30 cellular contexts compared by ENCODE assay signal in genomic region chr5:78277715-78278114, GRCh38.
"Had no signal": no experiment of that assay in that cellular context is flagged by ENCODE, and none has a peak within 500 bp of the region (broad histone marks: within the 10 kb centered on the region; RNA-seq: fewer than 3 reads in every experiment).

No MANE protein-coding gene starts in this region.

- H3K36me3 Mint-ChIP-seq: naive B cell; natural killer cell treated with Interleukin-12 subunit alpha and Interleukin-12 subunit beta and Interleukin-15 and Interleukin-18, amount 100 ng/mL, for 72 hours had no signal

- ATAC-seq: naive thymus-derived CD8-positive, alpha-beta T cell; natural killer cell treated with Interleukin-12 subunit alpha and Interleukin-12 subunit beta and Interleukin-15 and Interleukin-18, amount 100 ng/mL, for 72 hours; psoas muscle; right cardiac atrium; right lobe of liver; stimulated activated naive B cell treated with anti-CD40 and anti-IgM and Interleukin-4, amounts not matched to agents 10 μg/mL and 1 μg/mL and 100 μg/mL, for 72 hours; upper lobe of right lung had no signal

- H3K9me3 Mint-ChIP-seq: naive B cell; naive thymus-derived CD8-positive, alpha-beta T cell; natural killer cell treated with Interleukin-12 subunit alpha and Interleukin-12 subunit beta and Interleukin-15 and Interleukin-18, amount 100 ng/mL, for 72 hours; stimulated activated naive B cell treated with anti-CD40 and anti-IgM and Interleukin-4, amounts not matched to agents 10 μg/mL and 1 μg/mL and 100 μg/mL, for 72 hours; stimulated activated naive CD8-positive, alpha-beta T cell treated with anti-CD3 and anti-CD28 coated beads, Interleukin-15, Interleukin-2, amounts not matched to agents 100 ng/mL and 50 ng/mL, for 24 hours; type B pancreatic cell had no signal

- H3K27ac Mint-ChIP-seq: naive B cell; neural progenitor cell; progenitor cell of endocrine pancreas; stimulated activated naive CD8-positive, alpha-beta T cell treated with anti-CD3 and anti-CD28 coated beads, Interleukin-15, Interleukin-2, amounts not matched to agents 100 ng/mL and 50 ng/mL, for 24 hours; type B pancreatic cell had no signal

- H3K27me3 ChIP-seq: neural progenitor cell, ovary, right lobe of liver, sigmoid colon, spleen, stomach, thyroid gland, tibial nerve, upper lobe of right lung, uterus had no signal

- H3K27ac ChIP-seq: neural progenitor cell, ovary, parathyroid adenoma, psoas muscle, right lobe of liver, sigmoid colon, spleen, stomach, thoracic aorta, thyroid gland, tibial nerve, upper lobe of right lung, uterus had no signal

- DNase-seq: naive B cell; naive thymus-derived CD8-positive, alpha-beta T cell; occipital lobe; ovary; posterior cingulate gyrus; psoas muscle; right cardiac atrium; right lobe of liver; sigmoid colon; spleen; stimulated activated CD4-positive, alpha-beta T cell treated with anti-CD3 and anti-CD28 coated beads, Interleukin-12 subunit alpha, Interleukin-12 subunit beta, amount 100 ng/mL, for 4 hours; stimulated activated CD4-positive, alpha-beta T cell treated with anti-CD3 and anti-CD28 coated beads, Interleukin-1b, Interleukin-23, amount 100 ng/mL, for 48 hours; stimulated activated CD4-positive, alpha-beta T cell treated with anti-CD3 and anti-CD28 coated beads, Interleukin-4, amount 100 ng/mL, for 1 hour; stimulated activated CD4-positive, alpha-beta T cell treated with anti-CD3 and anti-CD28 coated beads, Interleukin-4, amount 100 ng/mL, for 4 hours; stimulated activated CD8-positive, alpha-beta memory T cell treated with anti-CD3 and anti-CD28 coated beads, Interleukin-4, amount 100 ng/mL, for 48 hours; stimulated activated naive B cell treated with anti-CD40 and anti-IgM and Interleukin-4, amounts not matched to agents 10 μg/mL and 1 μg/mL and 100 μg/mL, for 72 hours; stimulated activated naive CD4-positive, alpha-beta T cell treated with Interleukin-2 at 50 U/mL for 16 hours; stomach; thyroid gland; upper lobe of right lung; uterus had no signal

- H3K36me3 ChIP-seq: neural progenitor cell, ovary, right lobe of liver, sigmoid colon, stomach, thoracic aorta, thyroid gland, tibial nerve, upper lobe of right lung, uterus had no signal

- H3K4me2 ChIP-seq: neural progenitor cell, smooth muscle cell had no signal

- H3K4me1 Mint-ChIP-seq: neural progenitor cell had no signal

- H3K27me3 Mint-ChIP-seq: naive B cell; naive thymus-derived CD8-positive, alpha-beta T cell; natural killer cell treated with Interleukin-12 subunit alpha and Interleukin-12 subunit beta and Interleukin-15 and Interleukin-18, amount 100 ng/mL, for 72 hours; progenitor cell of endocrine pancreas; stimulated activated naive B cell treated with anti-CD40 and anti-IgM and Interleukin-4, amounts not matched to agents 10 μg/mL and 1 μg/mL and 100 μg/mL, for 72 hours; stimulated activated naive CD8-positive, alpha-beta T cell treated with anti-CD3 and anti-CD28 coated beads, Interleukin-15, Interleukin-2, amounts not matched to agents 100 ng/mL and 50 ng/mL, for 24 hours; type B pancreatic cell had no signal

- H3K4me1 ChIP-seq: right lobe of liver, upper lobe of right lung, uterus had no signal

- H3K4me3 Mint-ChIP-seq: naive B cell; natural killer cell treated with Interleukin-12 subunit alpha and Interleukin-12 subunit beta and Interleukin-15 and Interleukin-18, amount 100 ng/mL, for 72 hours; neural progenitor cell; stimulated activated naive B cell treated with anti-CD40 and anti-IgM and Interleukin-4, amounts not matched to agents 10 μg/mL and 1 μg/mL and 100 μg/mL, for 72 hours; stimulated activated naive CD8-positive, alpha-beta T cell treated with anti-CD3 and anti-CD28 coated beads, Interleukin-15, Interleukin-2, amounts not matched to agents 100 ng/mL and 50 ng/mL, for 24 hours; type B pancreatic cell had no signal

- H3K4me3 ChIP-seq: neural progenitor cell, ovary, psoas muscle, right lobe of liver, sigmoid colon, smooth muscle cell, spleen, stomach, thoracic aorta, thyroid gland, tibial nerve, upper lobe of right lung, uterus had no signal

- H3K9me3 ChIP-seq: ovary, psoas muscle, right lobe of liver, sigmoid colon, spleen, stomach, thoracic aorta, thyroid gland, tibial nerve, upper lobe of right lung, uterus had no signal

- H2AFZ ChIP-seq: neural progenitor cell, parathyroid adenoma had no signal

- H3K9ac ChIP-seq: neural progenitor cell, parathyroid adenoma had no signal
